In genomic region chr19:45729774-45730388, GRCh38 we compare ENCODE assay signal across 6 cellular contexts. TPM values are rescaled to one million over a fixed set of nuclear protein-coding genes. Genes with fewer than 3 reads are reported as not detected.
DNase-seq lines count a peak whose midpoint lies in the region; FAIRE-seq and TF ChIP-seq lines count a peak whose summit lies in the region.

No MANE protein-coding gene starts in this region.

- no peaks in the 10 kb centered on the region for H3K4me1 ChIP-seq in fibroblast of lung (ENCODE audit: control insufficient read depth, extremely low read depth, insufficient read depth, low read length)

- H3K9me3 ChIP-seq in fibroblast of lung (ENCODE audit: control insufficient read depth, insufficient read depth, low read depth, low read length) = no peaks in the 10 kb centered on the region

- DNase-seq in ACHN = peak; percentile 9
- DNase-seq in NB4 (ENCODE audit: low read depth) = no peak
- DNase-seq in fibroblast of lung (ENCODE audit: low read depth in 2 of 2) = no peak
- DNase-seq in stimulated activated CD4-positive, alpha-beta T cell treated with anti-CD3 and anti-CD28 coated beads, Interleukin-4, amount 100 ng/mL, for 1 hour = peak; percentile 25
- no peak for DNase-seq in RCC 7860 (ENCODE audit: low spot score)
- no peak for DNase-seq in DMS114 treated with DMSO at 0.1 percent for 48 hours (lab: John Stamatoyannopoulos, UW; ENCODE audit: unreplicated experiment)

- H3K9ac ChIP-seq in fibroblast of lung (ENCODE audit: insufficient read depth, low read length) = peak overlapping the region; percentile 76

- H3K79me2 ChIP-seq in fibroblast of lung (ENCODE audit: control insufficient read depth, insufficient read depth, low read length) = peaks cover 23% of the 10 kb centered on the region

- TF ChIP-seq CTCF in NB4 (IDR thresholded peaks at IDR 0.05; ENCODE audit: low read depth, low read length) (no peak), fibroblast of lung (conservative IDR thresholded peaks at IDR 0.05 in 1 of 2, IDR thresholded peaks at IDR 0.05 in 1 of 2; ENCODE audit: low read depth in 1 of 2, low read length in 2 of 2) (no peak)

- no peaks in the 10 kb centered on the region for H4K20me1 ChIP-seq in fibroblast of lung (ENCODE audit: control insufficient read depth, extremely low read depth, insufficient read depth, low read length)

- no peaks in the 10 kb centered on the region for H3K36me3 ChIP-seq in fibroblast of lung (ENCODE audit: control insufficient read depth, insufficient read depth, low read length)

- no peak for TF ChIP-seq POLR2A in NB4 (IDR thresholded peaks at IDR 0.05; ENCODE audit: extremely low read depth, insufficient read length)

- in situ Hi-C loops in ACHN (cut with HindIII; ENCODE audit: low pct_ligation_motif_present, low pct_unique_long_range_greater_than_20kb, low sequenced_read_pairs) = no loop called here

- H3K27me3 ChIP-seq in fibroblast of lung (ENCODE audit: control insufficient read depth, insufficient read depth, low read length) = no peaks in the 10 kb centered on the region

- H2AFZ ChIP-seq in fibroblast of lung (ENCODE audit: low read length) = peak overlapping the region; percentile 7

- peak overlapping the region; percentile 79 for H3K4me2 ChIP-seq in fibroblast of lung (ENCODE audit: extremely low read depth, insufficient read depth, low read length)

- peak overlapping the region; percentile 56 for H3K27ac ChIP-seq in fibroblast of lung (ENCODE audit: insufficient read depth, low read length)

- no peak for FAIRE-seq in RCC 7860 (lab: Jason Lieb, UNC)

- H3K4me3 ChIP-seq in NB4 (ENCODE audit: low read depth, low read length) (peak overlapping the region; percentile 79), fibroblast of lung (replicated peaks in 1 of 4; ENCODE audit: control extremely low read depth in 1 of 4, insufficient read depth in 1 of 4, low read depth in 3 of 4, low read length in 4 of 4) (peak overlapping the region; percentile 79 to 94 (median 86))

RNA-seq across cellular contexts. Expression of gene FBXO46, which starts 0.8 kb away (rescaled TPM):
- 3.1 and 3.3 TPM in 2 replicates for total RNA-seq in fibroblast of lung
- polyA plus RNA-seq in fibroblast of lung = 1.6 and 2.0 TPM in 2 replicates
- polyA plus RNA-seq in fibroblast of lung (2012) = 4.3 and 4.5 TPM in 2 replicates
- 1.3 and 1.6 TPM in 2 replicates for polyA minus RNA-seq in fibroblast of lung (ENCODE audit: low replicate concordance)

RNA-seq across cellular contexts. Expression of gene MEIOSIN, which starts 3.4 kb away (rescaled TPM):
- not detected in 2 replicates for total RNA-seq in fibroblast of lung
- polyA plus RNA-seq in fibroblast of lung = not detected in 2 replicates
- polyA plus RNA-seq in fibroblast of lung (2012) = not detected in 2 replicates
- not detected in 2 replicates for polyA minus RNA-seq in fibroblast of lung (ENCODE audit: low replicate concordance)

RNA-seq across cellular contexts. Expression of gene QPCTL, which starts 37.4 kb away (rescaled TPM):
- total RNA-seq in fibroblast of lung = 4.9 and 9.4 TPM in 2 replicates
- 4.6 and 5.8 TPM in 2 replicates for polyA plus RNA-seq in fibroblast of lung
- polyA plus RNA-seq in fibroblast of lung (2012) = 8.9 and 9.8 TPM in 2 replicates
- polyA minus RNA-seq in fibroblast of lung (ENCODE audit: low replicate concordance) = 21.3 and 34.2 TPM in 2 replicates

RNA-seq across cellular contexts. Expression of gene SNRPD2, which starts 38.1 kb away (rescaled TPM):
- total RNA-seq in fibroblast of lung = 361 and 362 TPM in 2 replicates
- 440 and 635 TPM in 2 replicates for polyA plus RNA-seq in fibroblast of lung
- polyA plus RNA-seq in fibroblast of lung (2012) = 700 and 741 TPM in 2 replicates
- 180 and 223 TPM in 2 replicates for polyA minus RNA-seq in fibroblast of lung (ENCODE audit: low replicate concordance)

RNA-seq across cellular contexts. Expression of gene SIX5, which starts 39.2 kb away (rescaled TPM):
- total RNA-seq in fibroblast of lung = 10.7 and 11.6 TPM in 2 replicates
- polyA plus RNA-seq in fibroblast of lung = 3.4 and 3.7 TPM in 2 replicates
- 4.6 and 5.3 TPM in 2 replicates for polyA plus RNA-seq in fibroblast of lung (2012)
- polyA minus RNA-seq in fibroblast of lung (ENCODE audit: low replicate concordance) = 14.8 and 17.8 TPM in 2 replicates

Comparison
In these comparisons a context has a peak if more than half of its experiments do, and no peak if none do; other contexts are left out.
1. DNase-seq: peak in ACHN (single experiment) and stimulated activated CD4-positive, alpha-beta T cell treated with anti-CD3 and anti-CD28 coated beads, Interleukin-4, amount 100 ng/mL, for 1 hour (single experiment); none in NB4 (single experiment), fibroblast of lung (0 of 2), RCC 7860 (single experiment) and DMS114 treated with DMSO at 0.1 percent for 48 hours (single experiment).